Comparison of ENCODE assay signal across 10 cellular contexts in genomic region chr7:35647171-35647574, GRCh38. TPM values are rescaled to one million over a fixed set of nuclear protein-coding genes. Genes with fewer than 3 reads are reported as not detected.
A peak's percentile ranks its signal among the peaks of the same experiment; 100 is the strongest.
DNase-seq lines count a peak whose midpoint lies in the region; ATAC-seq, FAIRE-seq and TF ChIP-seq lines count a peak whose summit lies in the region.
"Had no signal": no experiment of that assay in that cellular context is flagged by ENCODE, and none has a peak within 500 bp of the region (broad histone marks: within the 10 kb centered on the region; RNA-seq: fewer than 3 reads in every experiment).

No MANE protein-coding gene starts in this region.

- peaks cover 21 to 41% (median 25%) of the 10 kb centered on the region in 10 experiments for H3K4me1 ChIP-seq in BLaER1 treated with 17β-estradiol and CSF1 and Interleukin-3, amounts not matched to agents 10 nM and 100 nM
- H3K4me1 ChIP-seq in GM12878 (ENCODE audit: control insufficient read depth, insufficient read depth, low read length) (peaks cover 22% of the 10 kb centered on the region), right lobe of liver (peaks cover 0 to 29% (median 13%) of the 10 kb centered on the region in 4 donors)

- peak overlapping the region in 5 of 11 experiments; percentile 3 to 27 (median 9); a peak in 5 of 22 replicates for H3K27ac ChIP-seq in BLaER1 treated with 17β-estradiol and CSF1 and Interleukin-3, amounts not matched to agents 10 nM and 100 nM
- peak overlapping the region; percentile 58 for H3K27ac ChIP-seq in GM12878 (ENCODE audit: control insufficient read depth, insufficient read depth)
- peak overlapping the region; percentile 75 to 84 (median 81) for H3K27ac ChIP-seq in right lobe of liver

- ATAC-seq in HG02798 (IDR thresholded peaks at IDR 0.05; ENCODE audit: poor library complexity, unreplicated experiment), result peak; percentile 47
- peak; percentile 65 for ATAC-seq in GM12878
- peak; percentile 85 to 90 (median 87) for ATAC-seq in right lobe of liver

- peaks cover 35 to 74% (median 45%) of the 10 kb centered on the region in 11 experiments for H3K36me3 ChIP-seq in BLaER1 treated with 17β-estradiol and CSF1 and Interleukin-3, amounts not matched to agents 10 nM and 100 nM
- H3K36me3 ChIP-seq in GM12878 (ENCODE audit: control insufficient read depth in 2 of 2, insufficient read depth in 2 of 2, low read length in 1 of 2) (peaks cover 4 to 5% of the 10 kb centered on the region in 2 experiments; a peak in 2 of 4 replicates), right lobe of liver (no peaks in the 10 kb centered on the region)

- FAIRE-seq in GM12878 (lab: Jason Lieb, UNC), result no peak
- FAIRE-seq: colon had no signal

- 60% methylated on average over 4 of the region's 4 CpGs for WGBS in GM12878 (ENCODE audit: insufficient coverage, insufficient replicate concordance, low lambda C conversion rate, missing lambda C conversion rate)
- 9% methylated on average over 4 of the region's 4 CpGs for WGBS in right lobe of liver (ENCODE audit: insufficient coverage, low coverage, low lambda C conversion rate, missing lambda C conversion rate)

- BruUV-seq in GM12878 (replicated peaks; lab: Mats Ljungman, UMichigan), result no TSS peak

- peak overlapping the region; percentile 3; the same call in 1 of the 2 replicates for H2AFZ ChIP-seq in GM12878 (ENCODE audit: control insufficient read depth, low read depth, low read length)

- POLR2A ChIA-PET in GM12878 (lab: Charles Lee), result no interaction called here

- peaks cover 4 to 30% (median 22%) of the 10 kb centered on the region in 11 experiments for H3K9me3 ChIP-seq in BLaER1 treated with 17β-estradiol and CSF1 and Interleukin-3, amounts not matched to agents 10 nM and 100 nM (replicated peaks in 1 of 11)
- peaks cover under 1% of the 10 kb centered on the region; the same call in 2 of the 3 replicates for H3K9me3 ChIP-seq in GM12878 (replicated peaks; ENCODE audit: control insufficient read depth, insufficient read depth, low read length)
- no peaks in the 10 kb centered on the region for H3K9me3 ChIP-seq in right lobe of liver

- H3K27me3 ChIP-seq in BLaER1 treated with 17β-estradiol and CSF1 and Interleukin-3, amounts not matched to agents 10 nM and 100 nM, result no peaks in the 10 kb centered on the region
- H3K27me3 ChIP-seq in GM12878 (replicated peaks in 1 of 2; ENCODE audit: control insufficient read depth in 2 of 2, insufficient read depth in 2 of 2, low read length in 1 of 2) (no peaks in the 10 kb centered on the region), right lobe of liver (no peaks in the 10 kb centered on the region)

- TF ChIP-seq EP300 in GM12878 (IDR thresholded peaks at IDR 0.05; ENCODE audit: borderline replicate concordance in 1 of 2, control insufficient read depth in 1 of 2, low read depth in 2 of 2, low read length in 2 of 2), result no peak

- no peak for DNase-seq in GM12878 (ENCODE audit: low read depth, low spot score)
- DNase-seq in right lobe of liver, result peak in 1 of 3 donors; percentile 58
- no peak for DNase-seq in activated gamma-delta T cell treated with Interleukin-2 at 50 U/mL for 16 hours
- no peak for DNase-seq in stimulated activated naive CD4-positive, alpha-beta T cell (lab: John Stamatoyannopoulos, UW)
- DNase-seq in occipital lobe (lab: John Stamatoyannopoulos, UW), result no peak
- DNase-seq in NK-92 treated with Interleukin-12 subunit alpha and Interleukin-12 subunit beta, amount 100 ng/mL, for 24 hours (lab: John Stamatoyannopoulos, UW), result no peak
- DNase-seq: NCI-H446 had no signal

- H3K4me3 ChIP-seq in BLaER1 treated with 17β-estradiol and CSF1 and Interleukin-3, amounts not matched to agents 10 nM and 100 nM, result no peak overlapping the region
- H3K4me3 ChIP-seq in GM12878, result no peak overlapping the region
- peak overlapping the region in 1 of 3 donors; percentile 24 for H3K4me3 ChIP-seq in right lobe of liver

- intact Hi-C loops in GM12878 (cut with micrococcal nuclease; ENCODE audit: unreplicated experiment), result loop anchor here (5.0 kb wide), 1 partner anchor 45 kb away; no protein-coding TSS in a partner anchor
- intact Hi-C loops in right lobe of liver (cut with DNase I), result no loop called here

- TF ChIP-seq POLR2A in GM12878 (IDR thresholded peaks at IDR 0.05; ENCODE audit: low read depth, low read length) (no peak), right lobe of liver (IDR thresholded peaks at IDR 0.05) (peak; percentile 22)

- peak overlapping the region; percentile 40 to 71 (median 48) for H3K4me2 ChIP-seq in BLaER1 treated with 17β-estradiol and CSF1 and Interleukin-3, amounts not matched to agents 10 nM and 100 nM
- peak overlapping the region; percentile 31; the same call in 1 of the 2 replicates for H3K4me2 ChIP-seq in GM12878 (ENCODE audit: control insufficient read depth, insufficient read depth)

- no peak for TF ChIP-seq CTCF in GM12878 (IDR thresholded peaks at IDR 0.05 in 2 of 3, conservative IDR thresholded peaks at IDR 0.05 in 1 of 3; ENCODE audit: control insufficient read depth in 2 of 3, extremely low read depth in 1 of 3, insufficient read depth in 1 of 3, low read depth in 3 of 3, low read length in 3 of 3)
- TF ChIP-seq CTCF in right lobe of liver (IDR thresholded peaks at IDR 0.05), result no peak

- no peak for TF ChIP-seq RAD21 in GM12878 (IDR thresholded peaks at IDR 0.05; ENCODE audit: insufficient read depth, low read depth, low read length)

- H3K9ac ChIP-seq in BLaER1 treated with 17β-estradiol and CSF1 and Interleukin-3, amounts not matched to agents 10 nM and 100 nM, result peak overlapping the region in 2 of 11 experiments; percentile 15 to 44; a peak in 2 of 22 replicates
- H3K9ac ChIP-seq in GM12878 (ENCODE audit: control insufficient read depth, insufficient read depth, low read length), result no peak overlapping the region; the same call in 1 of the 2 replicates

- SMC1A ChIA-PET in GM12878 (lab: Charles Lee; ENCODE audit: uncharacterized antibody, unreplicated experiment), result interaction anchor here (0.7 to 2.5 kb wide), 11 partner anchors 9 to 53 kb away, joined by 3 to 11 read pairs (median 6); no protein-coding TSS in a partner anchor

- H3K79me2 ChIP-seq in GM12878 (ENCODE audit: control insufficient read depth, insufficient read depth, low read length), result peaks cover 2% of the 10 kb centered on the region; the same call in 1 of the 2 replicates

- H4K20me1 ChIP-seq in BLaER1 treated with 17β-estradiol and CSF1 and Interleukin-3, amounts not matched to agents 10 nM and 100 nM, result peaks cover 0 to 81% (median 7%) of the 10 kb centered on the region in 11 experiments; a peak in 11 of 22 replicates
- no peaks in the 10 kb centered on the region for H4K20me1 ChIP-seq in GM12878 (ENCODE audit: control insufficient read depth, insufficient read depth)

- CTCF ChIA-PET in GM12878 (lab: Yijun Ruan, JAX), result interaction anchor here (0.6 to 1.3 kb wide), 2 partner anchors 66 to 260 kb away, joined by 3 to 4 read pairs; no protein-coding TSS in a partner anchor

- RAD21 ChIA-PET in GM12878 (lab: Charles Lee; ENCODE audit: unreplicated experiment), result interaction anchor here (0.6 to 1.2 kb wide), 4 partner anchors 11 to 47 kb away, joined by 3 to 5 read pairs (median 3); no protein-coding TSS in a partner anchor

- in situ Hi-C loops in GM12878 (cut with MboI), result no loop called here

TF ChIP-seq in GM12878, 131 proteins besides CTCF, POLR2A, EP300 and RAD21:
- TF ChIP-seq MXI1 (IDR thresholded peaks at IDR 0.05; ENCODE audit: low read depth, low read length) (no peak), ATF7 (IDR thresholded peaks at IDR 0.05; ENCODE audit: low read depth) (0 out of 2 replicates have a peak, but pooled peaks have one; percentile 15)
- TF ChIP-seq, protein P1, sequence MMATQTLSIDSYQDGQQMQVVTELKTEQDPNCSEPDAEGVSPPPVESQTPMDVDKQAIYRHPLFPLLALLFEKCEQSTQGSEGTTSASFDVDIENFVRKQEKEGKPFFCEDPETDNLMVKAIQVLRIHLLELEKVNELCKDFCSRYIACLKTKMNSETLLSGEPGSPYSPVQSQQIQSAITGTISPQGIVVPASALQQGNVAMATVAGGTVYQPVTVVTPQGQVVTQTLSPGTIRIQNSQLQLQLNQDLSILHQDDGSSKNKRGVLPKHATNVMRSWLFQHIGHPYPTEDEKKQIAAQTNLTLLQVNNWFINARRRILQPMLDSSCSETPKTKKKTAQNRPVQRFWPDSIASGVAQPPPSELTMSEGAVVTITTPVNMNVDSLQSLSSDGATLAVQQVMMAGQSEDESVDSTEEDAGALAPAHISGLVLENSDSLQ (IDR thresholded peaks at IDR 0.05), result peak; percentile 68

RNA-seq across cellular contexts. Expression of gene HERPUD2, which starts 47.8 kb away (rescaled TPM):
- total RNA-seq in GM12878 (2013; cell fraction: nucleolus; rRNA removed), result 31.4 and 31.7 TPM in 2 replicates
- total RNA-seq in GM12878 (2014; rRNA removed) (14.2 and 15.0 TPM in 2 replicates), GM12878 (2014; rRNA removed; fragmentation: Illumina TruSeq; extraction: Trizol) (12.2 and 12.3 TPM in 2 replicates), GM12878 (2021) (13.0 and 13.3 TPM in 2 replicates), right lobe of liver (10 to 100 TPM; 15.4 to 26.7 (median 20.6) TPM), occipital lobe (22.5 TPM)
- 7.0 TPM for polyA plus RNA-seq in GM12878 (2011; ENCODE audit: low read depth)
- polyA plus RNA-seq in GM12878 (2011; rRNA removed) (48.6 and 69.6 TPM in 2 replicates), GM12878 (2014; fragmentation: Illumina TruSeq; extraction: Trizol) (18.7 and 19.4 TPM in 2 replicates), GM12878 (2014; fragmentation: Nextera tagmentation; extraction: Ambion mirVana) (1 to 10 TPM; 4.7 to 6.8 TPM), GM12878 (2014; rRNA removed) (14.4 TPM in 2 replicates), GM12878 (2016; fragmentation: Nextera tagmentation; extraction: Ambion mirVana) (10 to 100 TPM; 13.7 to 15.2 TPM)
- 58.5 and 63.7 TPM in 2 replicates for polyA plus RNA-seq in GM12878 (2011; cell fraction: cytosol; rRNA removed)
- 22.7 and 30.8 TPM in 2 replicates for polyA plus RNA-seq in GM12878 (2011; cell fraction: nucleus; rRNA removed)
- polyA plus RNA-seq in GM12878 (2012), result 9.0 and 13.7 TPM in 2 replicates
- 89.5 and 97.7 TPM in 2 replicates for polyA minus RNA-seq in GM12878 (2011; rRNA and poly(A)+ RNA removed)
- 22.2 and 25.8 TPM in 2 replicates for polyA minus RNA-seq in GM12878 (2011; cell fraction: cytosol; rRNA and poly(A)+ RNA removed)
- polyA minus RNA-seq in GM12878 (2011; cell fraction: nucleus; rRNA and poly(A)+ RNA removed), result 44.2 and 67.9 TPM in 2 replicates
